In genomic region chr6:10720229-10720959, GRCh38 we compare ENCODE assay signal across 1 cellular context.
TF ChIP-seq lines count a peak whose summit lies in the region.

No MANE protein-coding gene starts in this region.

TF ChIP-seq in HepG2, 621 proteins besides CTCF, POLR2A, EP300 and RAD21 (continued from another document and continues in another):
- peak; percentile 88 for TF ChIP-seq UBTF (CRISPR knock-in tag; IDR thresholded peaks at IDR 0.05)
- no peak for TF ChIP-seq HNF1A (IDR thresholded peaks at IDR 0.05; ENCODE audit: low read depth)
- no peak for TF ChIP-seq HNF1A (CRISPR knock-in tag; IDR thresholded peaks at IDR 0.05; ENCODE audit: borderline replicate concordance)
- 0 out of 2 replicates have a peak, but pooled peaks have one; percentile 15 for TF ChIP-seq REPIN1 (CRISPR knock-in tag; IDR thresholded peaks at IDR 0.05; ENCODE audit: borderline replicate concordance, low read depth)
- peak; percentile 67; the same call in 1 of the 2 replicates for TF ChIP-seq ZNF543 (CRISPR knock-in tag; IDR thresholded peaks at IDR 0.05)
- TF ChIP-seq ZFP36 (IDR thresholded peaks at IDR 0.05; ENCODE audit: borderline replicate concordance, low read depth, low read length, partially characterized antibody) = no peak
- no peak for TF ChIP-seq ZFP36L2 (CRISPR knock-in tag; IDR thresholded peaks at IDR 0.05)
- no peak for TF ChIP-seq CBX1 (IDR thresholded peaks at IDR 0.05; ENCODE audit: low read depth)
- TF ChIP-seq HOXA3 (CRISPR knock-in tag; IDR thresholded peaks at IDR 0.05) = no peak; the same call in 1 of the 2 replicates
- TF ChIP-seq ZNF644 (CRISPR knock-in tag; IDR thresholded peaks at IDR 0.05; ENCODE audit: low read depth) = no peak
- no peak for TF ChIP-seq RBAK (CRISPR knock-in tag; IDR thresholded peaks at IDR 0.05)
- TF ChIP-seq MTF1 (CRISPR knock-in tag; IDR thresholded peaks at IDR 0.05) = no peak
- TF ChIP-seq ZNF333 (CRISPR knock-in tag; IDR thresholded peaks at IDR 0.05; ENCODE audit: borderline replicate concordance) = 0 out of 2 replicates have a peak, but pooled peaks have one; percentile 66
- no peak for TF ChIP-seq SOX6 (IDR thresholded peaks at IDR 0.05)
- TF ChIP-seq SOX6 (CRISPR knock-in tag; IDR thresholded peaks at IDR 0.05) = no peak
- no peak for TF ChIP-seq ZNF281 (CRISPR knock-in tag; IDR thresholded peaks at IDR 0.05; ENCODE audit: borderline replicate concordance)
- no peak for TF ChIP-seq CENPBD1 (CRISPR knock-in tag; IDR thresholded peaks at IDR 0.05; ENCODE audit: borderline replicate concordance, low read depth)
- no peak for TF ChIP-seq TEAD2 (CRISPR knock-in tag; IDR thresholded peaks at IDR 0.05)
- no peak for TF ChIP-seq NCOA2 (CRISPR knock-in tag; IDR thresholded peaks at IDR 0.05)
- no peak for TF ChIP-seq SSRP1 (CRISPR knock-in tag; IDR thresholded peaks at IDR 0.05)
- peak; percentile 89; the same call in 1 of the 2 replicates for TF ChIP-seq ZNF790 (CRISPR knock-in tag; IDR thresholded peaks at IDR 0.05; ENCODE audit: borderline replicate concordance)
- no peak for TF ChIP-seq ZSCAN20 (CRISPR knock-in tag; IDR thresholded peaks at IDR 0.05; ENCODE audit: borderline replicate concordance)
- 0 out of 2 replicates have a peak, but pooled peaks have one; percentile 27 for TF ChIP-seq ARID4A (CRISPR knock-in tag; IDR thresholded peaks at IDR 0.05; ENCODE audit: borderline replicate concordance)
- 0 out of 2 replicates have a peak, but pooled peaks have one; percentile 55 for TF ChIP-seq REL (CRISPR knock-in tag; conservative IDR thresholded peaks at IDR 0.05)
- peak; percentile 13 for TF ChIP-seq ZNF407 (CRISPR knock-in tag; IDR thresholded peaks at IDR 0.05; ENCODE audit: not compliant biosample characterization)
- TF ChIP-seq ZNF768 (CRISPR knock-in tag; IDR thresholded peaks at IDR 0.05) = peak; percentile 58; the same call in 1 of the 2 replicates
- TF ChIP-seq KLF15 (CRISPR knock-in tag; IDR thresholded peaks at IDR 0.05; ENCODE audit: borderline replicate concordance) = 0 out of 2 replicates have a peak, but pooled peaks have one; percentile 65
- peak; percentile 64; the same call in 1 of the 2 replicates for TF ChIP-seq ZNF275 (CRISPR knock-in tag; IDR thresholded peaks at IDR 0.05; ENCODE audit: borderline replicate concordance)
- peak; percentile 83; the same call in 1 of the 2 replicates for TF ChIP-seq ZFP82 (CRISPR knock-in tag; IDR thresholded peaks at IDR 0.05; ENCODE audit: borderline replicate concordance)
- TF ChIP-seq FOXJ3 (CRISPR knock-in tag; IDR thresholded peaks at IDR 0.05; ENCODE audit: borderline replicate concordance) = no peak
- 0 out of 2 replicates have a peak, but pooled peaks have one; percentile 18 for TF ChIP-seq ATF7-NPFF (CRISPR knock-in tag; IDR thresholded peaks at IDR 0.05; ENCODE audit: low read depth)
- no peak for TF ChIP-seq ZNF7 (CRISPR knock-in tag; IDR thresholded peaks at IDR 0.05)
